In genomic region chr7:4282434-4283223, GRCh38 we compare ENCODE assay signal across 18 cellular contexts.
DNase-seq lines count a peak whose midpoint lies in the region; ATAC-seq and TF ChIP-seq lines count a peak whose summit lies in the region.
"Had no signal": no experiment of that assay in that cellular context is flagged by ENCODE, and none has a peak within 500 bp of the region (broad histone marks: within the 10 kb centered on the region; RNA-seq: fewer than 3 reads in every experiment).

No MANE protein-coding gene starts in this region.

- H2AK5ac ChIP-seq in mesendoderm (ENCODE audit: low read length) = no peak overlapping the region

- CTCF ChIA-PET in PC-3 (lab: Charles Lee) (no interaction called here), A673 (lab: Charles Lee) (no interaction called here)

- H3K9me3 Mint-ChIP-seq in chondrocyte (ENCODE audit: low read depth) = peaks cover 5% of the 10 kb centered on the region

- peak overlapping the region; percentile 46; the same call in 1 of the 2 replicates for H3K9ac ChIP-seq in PC-3 (ENCODE audit: low read length)
- no peak overlapping the region for H3K9ac ChIP-seq in mesendoderm (ENCODE audit: low read length)

- no peaks in the 10 kb centered on the region for H4K20me1 ChIP-seq in PC-3 (ENCODE audit: low read length)

- no peaks in the 10 kb centered on the region for H3K27me3 Mint-ChIP-seq in chondrocyte (ENCODE audit: low read depth)

- peak overlapping the region; percentile 43; the same call in 1 of the 2 replicates for H2AFZ ChIP-seq in PC-3 (ENCODE audit: low read length)

- no peaks in the 10 kb centered on the region for H3K9me3 ChIP-seq in PC-3 (ENCODE audit: low read length)
- H3K9me3 ChIP-seq in A673 (ENCODE audit: low read depth, low read length, poor library complexity, severe bottlenecking) = no peaks in the 10 kb centered on the region
- H3K9me3 ChIP-seq: Caco-2 had no signal

- no peak overlapping the region for H4K8ac ChIP-seq in mesendoderm (ENCODE audit: low read depth, low read length)

- no peaks in the 10 kb centered on the region for H3K27me3 ChIP-seq in PC-3 (ENCODE audit: low read length)
- no peaks in the 10 kb centered on the region for H3K27me3 ChIP-seq in mesendoderm (ENCODE audit: insufficient read depth, low read length, poor library complexity)
- no peaks in the 10 kb centered on the region for H3K27me3 ChIP-seq in A673 (replicated peaks; ENCODE audit: insufficient read depth, low read depth, low read length, poor library complexity)

- no peak overlapping the region for H3K18ac ChIP-seq in mesendoderm (ENCODE audit: low read length)

- H3K27ac ChIP-seq in PC-3 (ENCODE audit: low read length) = peak overlapping the region; percentile 69
- H3K27ac ChIP-seq in mesendoderm (ENCODE audit: low read depth, low read length) = no peak overlapping the region
- no peak overlapping the region for H3K27ac ChIP-seq in A673 (ENCODE audit: low read depth, low read length, poor library complexity, severe bottlenecking)
- H3K27ac ChIP-seq: WERI-Rb-1 had no signal

- peak overlapping the region; percentile 67 for H3K27ac Mint-ChIP-seq in chondrocyte (ENCODE audit: unreplicated experiment)
- H3K27ac Mint-ChIP-seq: nephron progenitor cell had no signal

- intact Hi-C loops in PC-3 (cut with micrococcal nuclease) = no loop called here
- intact Hi-C loops in A673 (cut with micrococcal nuclease; ENCODE audit: unreplicated experiment) = no loop called here

- TF ChIP-seq CTCF in PC-3 (conservative IDR thresholded peaks at IDR 0.05; ENCODE audit: low read depth, low read length) = no peak
- no peak for TF ChIP-seq CTCF in chondrocyte (IDR thresholded peaks at IDR 0.05)
- no peak for TF ChIP-seq CTCF in A673 (conservative IDR thresholded peaks at IDR 0.05; ENCODE audit: low read depth, low read length)

- H3K4ac ChIP-seq in mesendoderm (ENCODE audit: low read depth, low read length) = no peak overlapping the region

- no peak overlapping the region for H2BK15ac ChIP-seq in mesendoderm (replicated peaks; ENCODE audit: low read depth)

- peaks cover 2% of the 10 kb centered on the region for H3K36me3 Mint-ChIP-seq in chondrocyte (ENCODE audit: low read depth)

- no peak overlapping the region for H4K5ac ChIP-seq in mesendoderm (ENCODE audit: low read length)

- no peak overlapping the region for H3K23ac ChIP-seq in mesendoderm (ENCODE audit: low read length)

- H2BK120ac ChIP-seq in mesendoderm (ENCODE audit: low read depth, low read length) = no peak overlapping the region

- no peaks in the 10 kb centered on the region for H3F3A ChIP-seq in PC-3 (ENCODE audit: low read length, unreplicated experiment)

- H3K79me2 ChIP-seq in PC-3 (ENCODE audit: low read length) = no peaks in the 10 kb centered on the region
- H3K79me2 ChIP-seq in mesendoderm (ENCODE audit: control insufficient read depth, insufficient read depth, low read length) = no peaks in the 10 kb centered on the region

- H3K4me1 Mint-ChIP-seq in chondrocyte (ENCODE audit: low read depth) = peaks cover 4% of the 10 kb centered on the region
- H3K4me1 Mint-ChIP-seq: nephron progenitor cell had no signal

- H3K4me3 ChIP-seq in PC-3 (ENCODE audit: low read length) (no peak overlapping the region), mesendoderm (ENCODE audit: low read length) (no peak overlapping the region), A673 (ENCODE audit: low read depth, low read length, poor library complexity, severe bottlenecking) (no peak overlapping the region)

- H3K9me2 ChIP-seq in PC-3 (replicated peaks; ENCODE audit: low read length) = no peaks in the 10 kb centered on the region

- H3K36me3 ChIP-seq in PC-3 (ENCODE audit: low read depth, low read length) = no peaks in the 10 kb centered on the region
- H3K36me3 ChIP-seq in mesendoderm (ENCODE audit: control insufficient read depth, insufficient read depth, low read length) = no peaks in the 10 kb centered on the region
- H3K36me3 ChIP-seq in A673 (ENCODE audit: insufficient read depth, low read length, poor library complexity, severe bottlenecking) = no peaks in the 10 kb centered on the region
- H3K36me3 ChIP-seq: WERI-Rb-1 had no signal

- H3K4me1 ChIP-seq in PC-3 (ENCODE audit: insufficient read depth, low read length) (peaks cover 5% of the 10 kb centered on the region), mesendoderm (ENCODE audit: control insufficient read depth, low read depth, low read length) (no peaks in the 10 kb centered on the region), A673 (ENCODE audit: insufficient read depth, low read length, poor library complexity, severe bottlenecking) (no peaks in the 10 kb centered on the region)
- H3K4me1 ChIP-seq: Caco-2 had no signal

- peak; percentile 59 for DNase-seq in ELR (ENCODE audit: low read depth)
- peak; percentile 90 for DNase-seq in PC-3
- peak; percentile 68 for DNase-seq in chondrocyte (ENCODE audit: low spot score)
- peak; percentile 40 for DNase-seq in mesendoderm
- DNase-seq in SKM-1 (lab: John Stamatoyannopoulos, UW; ENCODE audit: unreplicated experiment) = no peak
- no peak for DNase-seq in A673 (ENCODE audit: low spot score)
- DNase-seq in HT-29 (ENCODE audit: low spot score) = no peak
- DNase-seq: activated effector memory CD4-positive, alpha-beta T cell treated with Interleukin-2 at 50 U/mL for 16 hours; amygdala; Caco-2; dermis blood vessel endothelial cell; hypothalamus; MM.1S; NCI-H2029 treated with DMSO at 0.1 percent for 48 hours; NCI-H69; nephron progenitor cell; WERI-Rb-1 had no signal

- no peak overlapping the region for H3K56ac ChIP-seq in mesendoderm (ENCODE audit: low read length)

- BruUV-seq in PC-3 (replicated peaks; lab: Mats Ljungman, UMichigan) (no TSS peak), A673 (replicated peaks; lab: Mats Ljungman, UMichigan) (no TSS peak)

- H3K4me2 ChIP-seq in PC-3 (ENCODE audit: low read length) = peak overlapping the region; percentile 17; the same call in 1 of the 2 replicates
- no peak overlapping the region for H3K4me2 ChIP-seq in mesendoderm (ENCODE audit: low read length)

- ATAC-seq in PC-3 (peak; percentile 99), HG03565 (IDR thresholded peaks at IDR 0.05; ENCODE audit: unreplicated experiment) (no peak)

- POLR2A ChIA-PET in PC-3 (lab: Charles Lee; ENCODE audit: unreplicated experiment) (no interaction called here), A673 (lab: Charles Lee; ENCODE audit: low non-redundant PET) (no interaction called here)

- no peaks in the 10 kb centered on the region for H3K79me1 ChIP-seq in mesendoderm (ENCODE audit: low read length)

- no CpG with 5 or more reads among the region's 14 CpGs for WGBS in mesendoderm (ENCODE audit: extremely low coverage, insufficient coverage, low lambda C conversion rate)

- no peak overlapping the region for H3K4me3 Mint-ChIP-seq in chondrocyte (ENCODE audit: unreplicated experiment)
- H3K4me3 Mint-ChIP-seq: nephron progenitor cell had no signal

- no peak overlapping the region for H2BK5ac ChIP-seq in mesendoderm (ENCODE audit: low read length)

Comparison
In these comparisons a context has a peak if more than half of its experiments do, and no peak if none do; other contexts are left out.
1. DNase-seq: peak in ELR (single experiment), PC-3 (single experiment), chondrocyte (single experiment) and mesendoderm (single experiment); none in SKM-1 (single experiment), A673 (single experiment) and HT-29 (single experiment).